In genomic region chr3:179149239-179149887, GRCh38 we compare ENCODE assay signal across 8 cellular contexts. TPM values are rescaled to one million over a fixed set of nuclear protein-coding genes. Genes with fewer than 3 reads are reported as not detected.
DNase-seq lines count a peak whose midpoint lies in the region; ATAC-seq and TF ChIP-seq lines count a peak whose summit lies in the region.

No MANE protein-coding gene starts in this region.

- TF ChIP-seq CTCF in OCI-LY1 (IDR thresholded peaks at IDR 0.05; ENCODE audit: low read length) (no peak), glutamatergic neuron (IDR thresholded peaks at IDR 0.05; ENCODE audit: partially characterized antibody, unreplicated experiment) (no peak), progenitor cell of endocrine pancreas (IDR thresholded peaks at IDR 0.05; ENCODE audit: unreplicated experiment) (no peak)

- H3K79me2 ChIP-seq in OCI-LY1 (ENCODE audit: insufficient read depth, low read length), result peaks cover 52% of the 10 kb centered on the region

- peak overlapping the region; percentile 82 for H3K9ac ChIP-seq in OCI-LY1 (ENCODE audit: low read length)

- no peaks in the 10 kb centered on the region for H4K20me1 ChIP-seq in OCI-LY1 (ENCODE audit: insufficient read depth, low read length)

- no peak overlapping the region for H2AFZ ChIP-seq in OCI-LY1 (ENCODE audit: low read length)

- H3K36me3 Mint-ChIP-seq in glutamatergic neuron (ENCODE audit: unreplicated experiment) (no peaks in the 10 kb centered on the region), progenitor cell of endocrine pancreas (ENCODE audit: insufficient read depth) (no peaks in the 10 kb centered on the region)

- H3K27ac Mint-ChIP-seq in glutamatergic neuron (ENCODE audit: unreplicated experiment), result peak overlapping the region; percentile 89
- peak overlapping the region; percentile 95 for H3K27ac Mint-ChIP-seq in progenitor cell of endocrine pancreas

- no peaks in the 10 kb centered on the region for H3K27me3 ChIP-seq in OCI-LY1 (ENCODE audit: insufficient read depth, low read length)

- H3K4me3 Mint-ChIP-seq in glutamatergic neuron (ENCODE audit: unreplicated experiment) (peak overlapping the region; percentile 97), progenitor cell of endocrine pancreas (ENCODE audit: low read depth) (peak overlapping the region; percentile 86)

- no peaks in the 10 kb centered on the region for H3K9me2 ChIP-seq in OCI-LY1 (ENCODE audit: low read depth, low read length)

- H3K4me2 ChIP-seq in OCI-LY1 (ENCODE audit: low read length), result peak overlapping the region; percentile 95

- H3K4me1 ChIP-seq in OCI-LY1 (ENCODE audit: insufficient read depth, low read length, severe bottlenecking), result peaks cover 31% of the 10 kb centered on the region

- H3K36me3 ChIP-seq in OCI-LY1 (ENCODE audit: insufficient read depth, low read length), result no peaks in the 10 kb centered on the region

- peaks cover 15% of the 10 kb centered on the region for H3K4me1 Mint-ChIP-seq in glutamatergic neuron (ENCODE audit: low read depth, unreplicated experiment)
- H3K4me1 Mint-ChIP-seq in progenitor cell of endocrine pancreas (ENCODE audit: low read depth), result peaks cover 17% of the 10 kb centered on the region

- no peaks in the 10 kb centered on the region for H3K9me3 ChIP-seq in OCI-LY1 (ENCODE audit: low read length)

- H3K4me3 ChIP-seq in OCI-LY1 (ENCODE audit: low read depth, low read length, poor library complexity, severe bottlenecking), result peak overlapping the region; percentile 78

- DNase-seq in SIG-M5 treated with dmso at 0.1 percent for 504 hours (lab: John Stamatoyannopoulos, UW; ENCODE audit: unreplicated experiment) (peak; percentile 44), SIG-M5 (lab: John Stamatoyannopoulos, UW) (no peak), glutamatergic neuron (peak; percentile 24), progenitor cell of endocrine pancreas (ENCODE audit: low spot score, unreplicated experiment) (no peak), 8988T (no peak)
- DNase-seq in activated T-helper 9 cell treated with anti-CD3 and anti-CD28 coated beads, Interleukin-2, amount 50 U/mL, for 16 hours (ENCODE audit: low read depth), result peak; percentile 29

- H3F3A ChIP-seq in OCI-LY1 (ENCODE audit: insufficient read depth, low read length), result no peaks in the 10 kb centered on the region

- H3K9me3 Mint-ChIP-seq in glutamatergic neuron (ENCODE audit: unreplicated experiment) (peaks cover 8% of the 10 kb centered on the region), progenitor cell of endocrine pancreas (ENCODE audit: low read depth) (no peaks in the 10 kb centered on the region)

- peak overlapping the region; percentile 70 for H3K27ac ChIP-seq in OCI-LY1 (ENCODE audit: low read depth, low read length, poor library complexity, severe bottlenecking)

- ATAC-seq in HG03066 (IDR thresholded peaks at IDR 0.05; ENCODE audit: low read depth, unreplicated experiment), result peak; percentile 3

- H3K27me3 Mint-ChIP-seq in glutamatergic neuron (ENCODE audit: unreplicated experiment) (peaks cover 2% of the 10 kb centered on the region), progenitor cell of endocrine pancreas (no peaks in the 10 kb centered on the region)

RNA-seq across cellular contexts. Expression of gene PIK3CA, which starts 1.2 kb away (rescaled TPM):
- total RNA-seq in glutamatergic neuron (ENCODE audit: unreplicated experiment) (20.0 TPM), progenitor cell of endocrine pancreas (19.2 and 20.2 TPM in 2 replicates)

Comparison
In these comparisons a context has a peak if more than half of its experiments do, and no peak if none do; other contexts are left out.
1. DNase-seq: peak in SIG-M5 treated with dmso at 0.1 percent for 504 hours (single experiment), activated T-helper 9 cell treated with anti-CD3 and anti-CD28 coated beads, Interleukin-2, amount 50 U/mL, for 16 hours (single experiment) and glutamatergic neuron (single experiment); none in SIG-M5 (single experiment), progenitor cell of endocrine pancreas (single experiment) and 8988T (single experiment).